In genomic region chrX:113741744-113742143, GRCh38 we compare ENCODE assay signal across 10 cellular contexts.
A peak's percentile ranks its signal among the peaks of the same experiment; 100 is the strongest.
DNase-seq lines count a peak whose midpoint lies in the region; ATAC-seq and TF ChIP-seq lines count a peak whose summit lies in the region.
"Had no signal": no experiment of that assay in that cellular context is flagged by ENCODE, and none has a peak within 500 bp of the region (broad histone marks: within the 10 kb centered on the region; RNA-seq: fewer than 3 reads in every experiment).

No MANE protein-coding gene starts in this region.

- H4K8ac ChIP-seq in mesendoderm (ENCODE audit: low read depth, low read length) = no peak overlapping the region

- no peak overlapping the region for H3K4me2 ChIP-seq in mesendoderm (ENCODE audit: low read length)

- no peak overlapping the region for H3K4me3 Mint-ChIP-seq in activated CD4-positive, alpha-beta T cell treated with anti-CD3 and anti-CD28 coated beads, Interleukin-2, amount 10 ng/mL, durations not matched to agents 7 days and 5 days

- H3K79me2 ChIP-seq in mesendoderm (ENCODE audit: control insufficient read depth, insufficient read depth, low read length) = no peaks in the 10 kb centered on the region

- ATAC-seq in HG03457 (IDR thresholded peaks at IDR 0.05; ENCODE audit: unreplicated experiment) = no peak

- H3K27me3 ChIP-seq in GM06990 (replicated peaks; ENCODE audit: control insufficient read depth, insufficient read depth, low read length) (no peaks in the 10 kb centered on the region), adipocyte (replicated peaks; ENCODE audit: control insufficient read depth, insufficient read depth, low read length) (peaks cover 28% of the 10 kb centered on the region), mesendoderm (ENCODE audit: insufficient read depth, low read length, poor library complexity) (no peaks in the 10 kb centered on the region)

- DNase-seq in GM06990 (ENCODE audit: extremely low read depth, insufficient read length) (no peak), adipocyte (ENCODE audit: low read depth) (peak; percentile 61), mesendoderm (peak; percentile 33), NOMO-1 treated with DMSO at 0.1 percent for 48 hours (lab: John Stamatoyannopoulos, UW; ENCODE audit: unreplicated experiment) (no peak)
- peak; percentile 51 for DNase-seq in Jurkat, Clone E6-1 (ENCODE audit: low read depth, low spot score)
- DNase-seq in stimulated activated CD4-positive, alpha-beta T cell treated with anti-CD3 and anti-CD28 coated beads, Interleukin-1b, Interleukin-23, amount 100 ng/mL, for 48 hours = no peak
- DNase-seq in activated CD4-positive, alpha-beta T cell treated with anti-CD3 and anti-CD28 coated beads, Interleukin-2, amount 10 ng/mL, durations not matched to agents 7 days and 5 days = no peak
- DNase-seq: midbrain, OCI-M1 had no signal

- H3K36me3 ChIP-seq in GM06990 (ENCODE audit: control insufficient read depth, insufficient read depth, low read length) (no peaks in the 10 kb centered on the region), adipocyte (ENCODE audit: control insufficient read depth, insufficient read depth, low read length, severe bottlenecking) (no peaks in the 10 kb centered on the region), mesendoderm (ENCODE audit: control insufficient read depth, insufficient read depth, low read length) (no peaks in the 10 kb centered on the region)

- no CpG with 5 or more reads among the region's 2 CpGs for WGBS in mesendoderm (ENCODE audit: extremely low coverage, insufficient coverage, low lambda C conversion rate)

- no peak overlapping the region for H3K27ac ChIP-seq in mesendoderm (ENCODE audit: low read depth, low read length)

- H2BK5ac ChIP-seq in mesendoderm (ENCODE audit: low read length) = no peak overlapping the region

- H3K27ac Mint-ChIP-seq in activated CD4-positive, alpha-beta T cell treated with anti-CD3 and anti-CD28 coated beads, Interleukin-2, amount 10 ng/mL, durations not matched to agents 7 days and 5 days = no peak overlapping the region

- TF ChIP-seq CTCF in GM06990 (IDR thresholded peaks at IDR 0.05; ENCODE audit: insufficient read depth, low read length, poor library complexity, severe bottlenecking) = peak; percentile 18

- H3K4me1 ChIP-seq in adipocyte (ENCODE audit: control insufficient read depth, insufficient read depth, low read length) = peaks cover 8% of the 10 kb centered on the region
- H3K4me1 ChIP-seq in mesendoderm (ENCODE audit: control insufficient read depth, low read depth, low read length) = no peaks in the 10 kb centered on the region

- CTCF ChIA-PET in activated CD4-positive, alpha-beta T cell treated with anti-CD3 and anti-CD28 coated beads, Interleukin-2, amount 10 ng/mL, durations not matched to agents 7 days and 5 days (lab: Charles Lee) = no interaction called here

- H2AK5ac ChIP-seq in mesendoderm (ENCODE audit: low read length) = no peak overlapping the region

- no peak overlapping the region for H3K4ac ChIP-seq in mesendoderm (ENCODE audit: low read depth, low read length)

- no peak overlapping the region for H3K23ac ChIP-seq in mesendoderm (ENCODE audit: low read length)

- no peaks in the 10 kb centered on the region for H3K9me3 Mint-ChIP-seq in activated CD4-positive, alpha-beta T cell treated with anti-CD3 and anti-CD28 coated beads, Interleukin-2, amount 10 ng/mL, durations not matched to agents 7 days and 5 days

- no peak overlapping the region for H2BK120ac ChIP-seq in mesendoderm (ENCODE audit: low read depth, low read length)

- no peaks in the 10 kb centered on the region for H3K27me3 Mint-ChIP-seq in activated CD4-positive, alpha-beta T cell treated with anti-CD3 and anti-CD28 coated beads, Interleukin-2, amount 10 ng/mL, durations not matched to agents 7 days and 5 days

- H3K18ac ChIP-seq in mesendoderm (ENCODE audit: low read length) = no peak overlapping the region

- H3K4me3 ChIP-seq in GM06990 (replicated peaks; ENCODE audit: low read depth, low read length) (no peak overlapping the region), adipocyte (ENCODE audit: low read length) (no peak overlapping the region), mesendoderm (ENCODE audit: low read length) (no peak overlapping the region)
- H3K4me3 ChIP-seq in Jurkat, Clone E6-1 (ENCODE audit: low read length) = no peak overlapping the region

- H3K4me1 Mint-ChIP-seq in activated CD4-positive, alpha-beta T cell treated with anti-CD3 and anti-CD28 coated beads, Interleukin-2, amount 10 ng/mL, durations not matched to agents 7 days and 5 days = no peaks in the 10 kb centered on the region

- no peak overlapping the region for H2BK15ac ChIP-seq in mesendoderm (replicated peaks; ENCODE audit: low read depth)

- peaks cover 2% of the 10 kb centered on the region for H3K9me3 ChIP-seq in adipocyte (ENCODE audit: control insufficient read depth, low read length)

- H3K36me3 Mint-ChIP-seq in activated CD4-positive, alpha-beta T cell treated with anti-CD3 and anti-CD28 coated beads, Interleukin-2, amount 10 ng/mL, durations not matched to agents 7 days and 5 days (ENCODE audit: low read depth) = no peaks in the 10 kb centered on the region

- H3K56ac ChIP-seq in mesendoderm (ENCODE audit: low read length) = no peak overlapping the region

- no peak overlapping the region for H3K9ac ChIP-seq in adipocyte (ENCODE audit: low read length)
- H3K9ac ChIP-seq in mesendoderm (ENCODE audit: low read length) = no peak overlapping the region

- no peak overlapping the region for H4K5ac ChIP-seq in mesendoderm (ENCODE audit: low read length)

- no peaks in the 10 kb centered on the region for H3K79me1 ChIP-seq in mesendoderm (ENCODE audit: low read length)

- POLR2A ChIA-PET in activated CD4-positive, alpha-beta T cell treated with anti-CD3 and anti-CD28 coated beads, Interleukin-2, amount 10 ng/mL, durations not matched to agents 7 days and 5 days (lab: Charles Lee) = no interaction called here

Comparison
In these comparisons a context has a peak if more than half of its experiments do, and no peak if none do; other contexts are left out.
1. DNase-seq: peak in Jurkat, Clone E6-1 (single experiment), adipocyte (single experiment) and mesendoderm (single experiment); none in GM06990 (single experiment), stimulated activated CD4-positive, alpha-beta T cell treated with anti-CD3 and anti-CD28 coated beads, Interleukin-1b, Interleukin-23, amount 100 ng/mL, for 48 hours (single experiment), NOMO-1 treated with DMSO at 0.1 percent for 48 hours (single experiment) and activated CD4-positive, alpha-beta T cell treated with anti-CD3 and anti-CD28 coated beads, Interleukin-2, amount 10 ng/mL, durations not matched to agents 7 days and 5 days (single experiment).